In the genomic region with DNA sequence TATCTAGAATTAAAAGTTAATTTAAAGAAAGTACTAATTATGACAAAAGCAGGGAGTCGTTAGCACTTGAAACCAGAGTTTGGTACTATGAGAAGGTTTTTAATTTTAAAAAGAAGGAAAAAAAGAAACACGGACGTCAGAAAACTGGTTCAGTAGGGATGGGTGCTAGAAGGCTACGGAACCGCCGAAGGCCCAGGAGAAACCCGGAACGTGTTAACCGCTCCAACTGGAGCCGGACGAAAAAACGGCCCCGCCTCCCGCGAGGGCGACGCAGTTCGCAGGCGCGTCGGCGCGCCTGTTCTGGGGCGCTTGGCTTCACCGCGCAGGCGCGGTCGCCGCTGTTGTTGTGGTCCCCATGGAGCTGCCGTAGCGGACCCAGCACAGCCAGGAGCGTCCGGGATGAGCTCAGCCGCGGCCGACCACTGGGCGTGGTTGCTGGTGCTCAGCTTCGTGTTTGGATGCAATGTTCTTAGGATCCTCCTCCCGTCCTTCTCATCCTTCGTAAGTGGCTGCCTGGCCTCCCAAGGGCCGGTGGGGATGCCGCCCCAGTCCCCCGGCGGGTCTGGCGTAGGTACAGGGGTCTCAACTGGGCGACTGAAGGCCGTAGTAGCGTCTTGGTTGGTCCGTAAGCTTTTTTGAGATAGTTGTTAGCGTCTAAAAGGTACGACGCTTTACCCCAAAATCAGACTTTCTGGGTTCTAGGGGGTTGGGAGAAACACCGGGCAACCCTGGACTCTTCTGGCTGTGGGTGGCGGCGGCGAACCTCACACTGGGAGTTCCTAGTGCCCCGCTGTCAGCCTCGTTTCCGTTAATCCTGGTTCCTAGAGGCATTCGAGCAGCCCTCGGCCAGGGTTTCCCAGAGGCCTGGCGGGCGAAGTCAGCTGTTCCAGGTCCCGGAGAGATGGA, we compare ENCODE assay signal across 8 cellular contexts. TPM values are rescaled to one million over a fixed set of nuclear protein-coding genes. Genes with fewer than 3 reads are reported as not detected.
A peak's percentile ranks its signal among the peaks of the same experiment; 100 is the strongest.
DNase-seq lines count a peak whose midpoint lies in the region; ATAC-seq and TF ChIP-seq lines count a peak whose summit lies in the region.

No MANE protein-coding gene starts in this region.

- WGBS in IMR-90 (ENCODE audit: extremely low coverage in 2 of 2, insufficient read length in 1 of 2), 2 experiments: 0% methylated on average over 22 of the region's 65 CpGs; no CpG with 5 or more reads in 1 of the 2 experiments

- dilution Hi-C loops in IMR-90 (cut with HindIII; ENCODE audit: low sequenced_read_pairs, unreplicated experiment): no loop called here

- H3K9me1 ChIP-seq in IMR-90 (ENCODE audit: insufficient read depth, low read length): peaks cover 10% of the 10 kb centered on the region

- in situ Hi-C loops in IMR-90 (cut with MboI; ENCODE audit: low sequenced_read_pairs): no loop called here

- H4K8ac ChIP-seq in IMR-90 (ENCODE audit: low read depth in 2 of 2, low read length in 2 of 2): peak overlapping the region; percentile 70 to 93

- H3K27ac ChIP-seq in IMR-90 (ENCODE audit: insufficient read depth, low read length): peak overlapping the region; percentile 72
- peak overlapping the region; percentile 4 for H3K27ac ChIP-seq in OCI-LY7 (ENCODE audit: low read depth, low read length, poor library complexity, severe bottlenecking)

- CTCF ChIA-PET in IMR-90 (lab: Yijun Ruan, JAX) (no interaction called here), OCI-LY7 (lab: Charles Lee; ENCODE audit: unreplicated experiment) (interaction anchor here (0.7 kb wide), 1 partner anchor 29 kb away, joined by 5 read pairs; no protein-coding TSS in a partner anchor)

- peak; percentile 93 for ATAC-seq in GM21529 (IDR thresholded peaks at IDR 0.05; ENCODE audit: unreplicated experiment)
- ATAC-seq in IMR-90 (ENCODE audit: low read depth): peak; percentile 99

- H4K91ac ChIP-seq in IMR-90 (ENCODE audit: insufficient read depth, low read depth, low read length): peak overlapping the region; percentile 70

- H2BK5ac ChIP-seq in IMR-90 (ENCODE audit: low read depth, low read length, poor library complexity, severe bottlenecking): peak overlapping the region; percentile 77

- peak overlapping the region; percentile 83 for H3K56ac ChIP-seq in IMR-90 (ENCODE audit: extremely low read depth, insufficient read depth, low read length)

- POLR2A ChIA-PET in IMR-90 (lab: Charles Lee; ENCODE audit: unreplicated experiment) (no interaction called here), OCI-LY7 (lab: Charles Lee) (interaction anchor here (0.7 to 1.5 kb wide), 4 partner anchors 10 to 196 kb away, joined by 3 to 8 read pairs (median 5); no protein-coding TSS in a partner anchor)

- intact Hi-C loops in IMR-90 (cut with micrococcal nuclease) (loop anchor here (1.0 to 10.0 kb wide), 2 partner anchors 32 to 875 kb away; no protein-coding TSS in a partner anchor), OCI-LY7 (cut with micrococcal nuclease; ENCODE audit: unreplicated experiment) (loop anchor here (2.0 kb wide), 1 partner anchor 31 kb away; a partner anchor contains a TSS)

- BruUV-seq in IMR-90 (replicated peaks; lab: Mats Ljungman, UMichigan): no TSS peak
- BruUV-seq in OCI-LY7 (replicated peaks; lab: Mats Ljungman, UMichigan): no TSS peak

- peaks cover 10 to 26% of the 10 kb centered on the region in 2 experiments for H3K79me1 ChIP-seq in IMR-90 (ENCODE audit: low read depth in 1 of 2, low read length in 2 of 2)

- peak; percentile 92 for TF ChIP-seq POLR2A in IMR-90 (IDR thresholded peaks at IDR 0.05; ENCODE audit: low read depth, low read length)

- no peak for TF ChIP-seq RAD21 in IMR-90 (IDR thresholded peaks at IDR 0.05; ENCODE audit: low read length)

- no peak for TF ChIP-seq CTCF in IMR-90 (conservative IDR thresholded peaks at IDR 0.05; ENCODE audit: low read depth, low read length)
- no peak for TF ChIP-seq CTCF in OCI-LY7 (conservative IDR thresholded peaks at IDR 0.05; ENCODE audit: low read length)
- no peak for TF ChIP-seq CTCF in epithelial cell of proximal tubule (conservative IDR thresholded peaks at IDR 0.05; ENCODE audit: low read depth, low read length)

- no peaks in the 10 kb centered on the region for H3K27me3 ChIP-seq in IMR-90 (ENCODE audit: control insufficient read depth, insufficient read depth, low read length)

- no peaks in the 10 kb centered on the region for H3K9me2 ChIP-seq in OCI-LY7 (ENCODE audit: insufficient read depth, low read length)

- H2AFZ ChIP-seq in IMR-90 (replicated peaks; ENCODE audit: low read length, poor library complexity) (peak overlapping the region; percentile 93), OCI-LY7 (ENCODE audit: low read length) (peak overlapping the region; percentile 84)

- H3K18ac ChIP-seq in IMR-90 (ENCODE audit: low read depth, low read length): peak overlapping the region; percentile 44; the same call in 1 of the 2 replicates

- peak overlapping the region; percentile 76; the same call in 1 of the 2 replicates for H3K23ac ChIP-seq in IMR-90 (ENCODE audit: low read depth, low read length)

- H3K14ac ChIP-seq in IMR-90 (replicated peaks; ENCODE audit: low read depth, low read length): peak overlapping the region; percentile 92

- no peaks in the 10 kb centered on the region for H3K79me2 ChIP-seq in OCI-LY7 (ENCODE audit: insufficient read depth, low read depth, low read length)

- no peak overlapping the region for H2AK5ac ChIP-seq in IMR-90 (ENCODE audit: low read depth, low read length)

- H3K4me2 ChIP-seq in IMR-90 (ENCODE audit: low read depth, low read length): peak overlapping the region; percentile 96
- H3K4me2 ChIP-seq in OCI-LY7 (ENCODE audit: low read length): peak overlapping the region; percentile 86

- peak; percentile 65 for DNase-seq in DMS 273 treated with DMSO at 0.1 percent for 48 hours (lab: John Stamatoyannopoulos, UW)
- DNase-seq in IMR-90: peak; percentile 96
- DNase-seq in OCI-LY7 (ENCODE audit: low spot score): peak; percentile 92
- peak; percentile 93 for DNase-seq in activated T-cell treated with anti-CD3 and anti-CD28 coated beads for 48 hours (ENCODE audit: low read depth)
- DNase-seq in epithelial cell of proximal tubule (ENCODE audit: low read depth): no peak
- DNase-seq in mucosa of gallbladder (ENCODE audit: low spot score): peak; percentile 95
- DNase-seq in stimulated activated CD8-positive, alpha-beta memory T cell treated with anti-CD3 and anti-CD28 coated beads, Interleukin-4, amount 100 ng/mL, for 24 hours (ENCODE audit: low read depth): peak; percentile 85

- no peak overlapping the region for H2BK20ac ChIP-seq in IMR-90 (ENCODE audit: low read depth, low read length)

- peak overlapping the region; percentile 32 for H2BK120ac ChIP-seq in IMR-90 (ENCODE audit: low read depth, low read length)

- peaks cover 4% of the 10 kb centered on the region; the same call in 1 of the 2 replicates for H3K4me1 ChIP-seq in IMR-90 (ENCODE audit: control insufficient read depth, insufficient read depth, low read length)
- peaks cover 17% of the 10 kb centered on the region for H3K4me1 ChIP-seq in OCI-LY7 (ENCODE audit: insufficient read depth, low read length, poor library complexity, severe bottlenecking)

- H2AK9ac ChIP-seq in IMR-90 (replicated peaks; ENCODE audit: low read depth, low read length, poor library complexity): peak overlapping the region; percentile 21

- peak overlapping the region; percentile 83 for H3K9ac ChIP-seq in IMR-90 (ENCODE audit: low read depth, low read length)

- H4K20me1 ChIP-seq in IMR-90 (ENCODE audit: insufficient read depth, low read length) (no peaks in the 10 kb centered on the region), OCI-LY7 (ENCODE audit: insufficient read depth, low read length) (no peaks in the 10 kb centered on the region)

- peak overlapping the region; percentile 57 for H4K5ac ChIP-seq in IMR-90 (ENCODE audit: low read depth, low read length)

- H3K9me3 ChIP-seq in IMR-90 (ENCODE audit: control insufficient read depth, insufficient read depth, low read length) (no peaks in the 10 kb centered on the region), OCI-LY7 (ENCODE audit: low read length) (no peaks in the 10 kb centered on the region)

- H3K4ac ChIP-seq in IMR-90 (ENCODE audit: low read depth, low read length): peak overlapping the region; percentile 79

- H3K4me3 ChIP-seq in IMR-90 (ENCODE audit: insufficient read depth, low read depth, low read length) (peak overlapping the region; percentile 71), OCI-LY7 (ENCODE audit: low read depth, low read length, poor library complexity, severe bottlenecking) (peak overlapping the region; percentile 93), epithelial cell of proximal tubule (ENCODE audit: low read depth, low read length) (peak overlapping the region; percentile 99)

- H2BK15ac ChIP-seq in IMR-90 (ENCODE audit: low read depth, low read length): 0 out of 3 replicates have a peak overlapping the region, but pooled peaks have one; percentile 23

- H3K36me3 ChIP-seq in IMR-90 (ENCODE audit: control insufficient read depth, insufficient read depth, low read length) (no peaks in the 10 kb centered on the region; the same call in 1 of the 2 replicates), OCI-LY7 (ENCODE audit: insufficient read depth, low read length) (0 out of 2 replicates have a peak, but pooled peaks cover 5% of the 10 kb centered on the region)

TF ChIP-seq in IMR-90, 13 proteins besides CTCF, POLR2A, EP300 and RAD21:
- TF ChIP-seq MXI1 (IDR thresholded peaks at IDR 0.05; ENCODE audit: borderline replicate concordance, low read depth, low read length) (peak; percentile 68; the same call in 1 of the 2 replicates), MAZ (IDR thresholded peaks at IDR 0.05; ENCODE audit: borderline replicate concordance, low read depth, low read length) (peak; percentile 26; the same call in 1 of the 2 replicates)
- TF ChIP-seq, protein P1, sequence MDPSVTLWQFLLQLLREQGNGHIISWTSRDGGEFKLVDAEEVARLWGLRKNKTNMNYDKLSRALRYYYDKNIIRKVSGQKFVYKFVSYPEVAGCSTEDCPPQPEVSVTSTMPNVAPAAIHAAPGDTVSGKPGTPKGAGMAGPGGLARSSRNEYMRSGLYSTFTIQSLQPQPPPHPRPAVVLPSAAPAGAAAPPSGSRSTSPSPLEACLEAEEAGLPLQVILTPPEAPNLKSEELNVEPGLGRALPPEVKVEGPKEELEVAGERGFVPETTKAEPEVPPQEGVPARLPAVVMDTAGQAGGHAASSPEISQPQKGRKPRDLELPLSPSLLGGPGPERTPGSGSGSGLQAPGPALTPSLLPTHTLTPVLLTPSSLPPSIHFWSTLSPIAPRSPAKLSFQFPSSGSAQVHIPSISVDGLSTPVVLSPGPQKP (IDR thresholded peaks at IDR 0.05; ENCODE audit: borderline replicate concordance, low read depth, low read length): no peak
TF ChIP-seq in IMR-90: peak in this region for 2.

RNA-seq across cellular contexts. Expression of a gene that starts 31.4 kb away (rescaled TPM):
- 55.2 and 234 TPM in 2 replicates for total RNA-seq in IMR-90 (2012; rRNA removed)
- polyA plus RNA-seq in IMR-90 (2012; rRNA removed): 136 and 155 TPM in 2 replicates
- polyA plus RNA-seq in IMR-90 (2012; cell fraction: cytosol; rRNA removed): 56.5 and 68.4 TPM in 2 replicates
- 44.9 and 118 TPM in 2 replicates for polyA plus RNA-seq in IMR-90 (2012; cell fraction: nucleus; rRNA removed; ENCODE audit: low replicate concordance)
- 264 and 349 TPM in 2 replicates for total RNA-seq in OCI-LY7 (2014; rRNA removed; shearing (Covaris generic))
- total RNA-seq in OCI-LY7 (2022): 492 and 532 TPM in 2 replicates
- 376 and 475 TPM in 2 replicates for total RNA-seq in epithelial cell of proximal tubule
- 191 TPM for total RNA-seq in mucosa of gallbladder
